ENCODE assay signal across 21 cellular contexts in genomic region chr15:40438712-40439111, GRCh38. TPM values are rescaled to one million over a fixed set of nuclear protein-coding genes. Genes with fewer than 3 reads are reported as not detected.
A peak's percentile ranks its signal among the peaks of the same experiment; 100 is the strongest.
DNase-seq lines count a peak whose midpoint lies in the region; ATAC-seq, FAIRE-seq and TF ChIP-seq lines count a peak whose summit lies in the region.
"Had no signal": no experiment of that assay in that cellular context is flagged by ENCODE, and none has a peak within 500 bp of the region (broad histone marks: within the 10 kb centered on the region; RNA-seq: fewer than 3 reads in every experiment).

No MANE protein-coding gene starts in this region.

- H3K27ac Mint-ChIP-seq in WTC11 = no peak overlapping the region
- H3K27ac Mint-ChIP-seq in stimulated activated effector memory CD8-positive, alpha-beta T cell treated with anti-CD3 and anti-CD28 coated beads, Interleukin-12 subunit alpha, Interleukin-12 subunit beta, amount 100 ng/mL, for 72 hours = peak overlapping the region; percentile 34
- H3K27ac Mint-ChIP-seq: activated CD4-positive, alpha-beta T cell treated with anti-CD3 and anti-CD28 coated beads for 36 hours; activated CD8-positive, alpha-beta memory T cell treated with anti-CD3 and anti-CD28 coated beads, Interleukin-2, amount 10 ng/mL, durations not matched to agents 7 days and 5 days had no signal

- no peak overlapping the region for H2AFZ ChIP-seq in hepatocyte

- WGBS in hepatocyte (ENCODE audit: low lambda C conversion rate, missing lambda C conversion rate) = 56% methylated on average over 11 of the region's 12 CpGs

- H3K27ac ChIP-seq in hepatocyte = no peak overlapping the region
- H3K27ac ChIP-seq: 22Rv1, colonic mucosa, foreskin keratinocyte had no signal

- H3K36me3 ChIP-seq in hepatocyte (replicated peaks; ENCODE audit: insufficient read depth, low read depth) = no peaks in the 10 kb centered on the region
- H3K36me3 ChIP-seq: BE2C, colonic mucosa had no signal

- ATAC-seq in WTC11 (no peak), left colon (no peak)
- ATAC-seq in stimulated activated effector memory CD8-positive, alpha-beta T cell treated with anti-CD3 and anti-CD28 coated beads, Interleukin-12 subunit alpha, Interleukin-12 subunit beta, amount 100 ng/mL, for 72 hours = no peak
- ATAC-seq: activated CD4-positive, alpha-beta T cell treated with anti-CD3 and anti-CD28 coated beads for 36 hours; activated CD8-positive, alpha-beta memory T cell treated with anti-CD3 and anti-CD28 coated beads, Interleukin-2, amount 10 ng/mL, durations not matched to agents 7 days and 5 days; foreskin keratinocyte; natural killer cell had no signal

- no peaks in the 10 kb centered on the region for H3K9me2 ChIP-seq in hepatocyte (replicated peaks; ENCODE audit: insufficient read depth)

- no peak for TF ChIP-seq CTCF in WTC11 (IDR thresholded peaks at IDR 0.05)
- no peak for TF ChIP-seq CTCF in hepatocyte (IDR thresholded peaks at IDR 0.05; ENCODE audit: poor library complexity)

- H3K9me3 Mint-ChIP-seq in WTC11 = no peaks in the 10 kb centered on the region
- no peaks in the 10 kb centered on the region for H3K9me3 Mint-ChIP-seq in stimulated activated effector memory CD8-positive, alpha-beta T cell treated with anti-CD3 and anti-CD28 coated beads, Interleukin-12 subunit alpha, Interleukin-12 subunit beta, amount 100 ng/mL, for 72 hours
- H3K9me3 Mint-ChIP-seq: natural killer cell had no signal

- no peak overlapping the region for H3K4me3 ChIP-seq in hepatocyte
- H3K4me3 ChIP-seq: colonic mucosa, lung had no signal

- H3K79me2 ChIP-seq in hepatocyte = peaks cover 22% of the 10 kb centered on the region

- FAIRE-seq in urothelium cell line (lab: Jason Lieb, UNC) = no peak

- H3K4me1 ChIP-seq in hepatocyte (ENCODE audit: insufficient read depth) = peaks cover 49% of the 10 kb centered on the region
- H3K4me1 ChIP-seq: foreskin keratinocyte had no signal

- no peaks in the 10 kb centered on the region for H3K9me3 ChIP-seq in hepatocyte (ENCODE audit: low read depth)
- H3K9me3 ChIP-seq: BE2C, colonic mucosa had no signal

- peak overlapping the region; percentile 92 for H3K4me2 ChIP-seq in hepatocyte

- H3K27me3 ChIP-seq in hepatocyte = peaks cover 41% of the 10 kb centered on the region
- H3K27me3 ChIP-seq: BE2C, colonic mucosa had no signal

- H4K20me1 ChIP-seq in hepatocyte (ENCODE audit: insufficient read depth, poor library complexity, severe bottlenecking) = peaks cover 17% of the 10 kb centered on the region

- POLR2A ChIA-PET in WTC11 (lab: Charles Lee) = interaction anchor here (1.4 kb wide), 1 partner anchor 31 kb away, joined by 8 read pairs; the partner anchor contains the start of gene CHST14

- H3K27me3 Mint-ChIP-seq in WTC11 (ENCODE audit: low read depth) = peaks cover 22% of the 10 kb centered on the region

- H3K4me3 Mint-ChIP-seq in WTC11 = peak overlapping the region; percentile 90
- peak overlapping the region; percentile 11 for H3K4me3 Mint-ChIP-seq in stimulated activated effector memory CD8-positive, alpha-beta T cell treated with anti-CD3 and anti-CD28 coated beads, Interleukin-12 subunit alpha, Interleukin-12 subunit beta, amount 100 ng/mL, for 72 hours
- H3K4me3 Mint-ChIP-seq: activated CD4-positive, alpha-beta T cell treated with anti-CD3 and anti-CD28 coated beads for 36 hours; activated CD8-positive, alpha-beta memory T cell treated with anti-CD3 and anti-CD28 coated beads, Interleukin-2, amount 10 ng/mL, durations not matched to agents 7 days and 5 days had no signal

- H3K36me3 Mint-ChIP-seq in WTC11 = 0 out of 2 replicates have a peak, but pooled peaks cover 3% of the 10 kb centered on the region
- peaks cover 7% of the 10 kb centered on the region for H3K36me3 Mint-ChIP-seq in stimulated activated effector memory CD8-positive, alpha-beta T cell treated with anti-CD3 and anti-CD28 coated beads, Interleukin-12 subunit alpha, Interleukin-12 subunit beta, amount 100 ng/mL, for 72 hours
- H3K36me3 Mint-ChIP-seq: activated CD8-positive, alpha-beta memory T cell treated with anti-CD3 and anti-CD28 coated beads, Interleukin-2, amount 10 ng/mL, durations not matched to agents 7 days and 5 days; natural killer cell had no signal

- peaks cover 51% of the 10 kb centered on the region for H3K4me1 Mint-ChIP-seq in WTC11
- H3K4me1 Mint-ChIP-seq in stimulated activated effector memory CD8-positive, alpha-beta T cell treated with anti-CD3 and anti-CD28 coated beads, Interleukin-12 subunit alpha, Interleukin-12 subunit beta, amount 100 ng/mL, for 72 hours = peaks cover 67% of the 10 kb centered on the region

- intact Hi-C loops in left colon (cut with DNase I, micrococcal nuclease) = no loop called here

- CTCF ChIA-PET in WTC11 (lab: Charles Lee) = interaction anchor here (0.5 to 2.6 kb wide), 4 partner anchors 17 to 280 kb away, joined by 3 to 12 read pairs (median 8); no protein-coding TSS in a partner anchor

- DNase-seq in DMS53 (lab: John Stamatoyannopoulos, UW) = peak; percentile 14
- DNase-seq in DMS53 treated with DMSO at 0.1 percent for 48 hours (lab: John Stamatoyannopoulos, UW; ENCODE audit: unreplicated experiment) = no peak
- no peak for DNase-seq in WTC11 (ENCODE audit: low spot score)
- DNase-seq in hepatocyte (ENCODE audit: low spot score) = no peak
- no peak for DNase-seq in stimulated activated effector memory CD8-positive, alpha-beta T cell treated with anti-CD3 and anti-CD28 coated beads, Interleukin-12 subunit alpha, Interleukin-12 subunit beta, amount 100 ng/mL, for 72 hours (ENCODE audit: low spot score in 2 of 2)
- DNase-seq in left colon = no peak
- DNase-seq in urothelium cell line (ENCODE audit: low spot score) = no peak
- no peak for DNase-seq in GM03348 (ENCODE audit: low spot score)
- DNase-seq: activated CD8-positive, alpha-beta memory T cell treated with anti-CD3 and anti-CD28 coated beads, Interleukin-2, amount 10 ng/mL, durations not matched to agents 7 days and 5 days; activated effector memory CD4-positive, alpha-beta T cell treated with anti-CD3 and anti-CD28 coated beads, Interleukin-2, amount 50 U/mL, for 16 hours; BE2C; DND-41; foreskin keratinocyte; IMR-90; MV-4-11; natural killer cell; stimulated activated naive CD4-positive, alpha-beta T cell treated with Interleukin-2 at 50 U/mL for 16 hours had no signal

TF ChIP-seq in WTC11, 78 proteins besides CTCF, POLR2A, EP300 and RAD21:
- TF ChIP-seq RORB (CRISPR knock-in tag; IDR thresholded peaks at IDR 0.05) (no peak), SP1 (CRISPR knock-in tag; conservative IDR thresholded peaks at IDR 0.05) (no peak), ATF1 (CRISPR knock-in tag; IDR thresholded peaks at IDR 0.05) (no peak), MLX (CRISPR knock-in tag; IDR thresholded peaks at IDR 0.05) (no peak)
- TF ChIP-seq, protein P1, sequence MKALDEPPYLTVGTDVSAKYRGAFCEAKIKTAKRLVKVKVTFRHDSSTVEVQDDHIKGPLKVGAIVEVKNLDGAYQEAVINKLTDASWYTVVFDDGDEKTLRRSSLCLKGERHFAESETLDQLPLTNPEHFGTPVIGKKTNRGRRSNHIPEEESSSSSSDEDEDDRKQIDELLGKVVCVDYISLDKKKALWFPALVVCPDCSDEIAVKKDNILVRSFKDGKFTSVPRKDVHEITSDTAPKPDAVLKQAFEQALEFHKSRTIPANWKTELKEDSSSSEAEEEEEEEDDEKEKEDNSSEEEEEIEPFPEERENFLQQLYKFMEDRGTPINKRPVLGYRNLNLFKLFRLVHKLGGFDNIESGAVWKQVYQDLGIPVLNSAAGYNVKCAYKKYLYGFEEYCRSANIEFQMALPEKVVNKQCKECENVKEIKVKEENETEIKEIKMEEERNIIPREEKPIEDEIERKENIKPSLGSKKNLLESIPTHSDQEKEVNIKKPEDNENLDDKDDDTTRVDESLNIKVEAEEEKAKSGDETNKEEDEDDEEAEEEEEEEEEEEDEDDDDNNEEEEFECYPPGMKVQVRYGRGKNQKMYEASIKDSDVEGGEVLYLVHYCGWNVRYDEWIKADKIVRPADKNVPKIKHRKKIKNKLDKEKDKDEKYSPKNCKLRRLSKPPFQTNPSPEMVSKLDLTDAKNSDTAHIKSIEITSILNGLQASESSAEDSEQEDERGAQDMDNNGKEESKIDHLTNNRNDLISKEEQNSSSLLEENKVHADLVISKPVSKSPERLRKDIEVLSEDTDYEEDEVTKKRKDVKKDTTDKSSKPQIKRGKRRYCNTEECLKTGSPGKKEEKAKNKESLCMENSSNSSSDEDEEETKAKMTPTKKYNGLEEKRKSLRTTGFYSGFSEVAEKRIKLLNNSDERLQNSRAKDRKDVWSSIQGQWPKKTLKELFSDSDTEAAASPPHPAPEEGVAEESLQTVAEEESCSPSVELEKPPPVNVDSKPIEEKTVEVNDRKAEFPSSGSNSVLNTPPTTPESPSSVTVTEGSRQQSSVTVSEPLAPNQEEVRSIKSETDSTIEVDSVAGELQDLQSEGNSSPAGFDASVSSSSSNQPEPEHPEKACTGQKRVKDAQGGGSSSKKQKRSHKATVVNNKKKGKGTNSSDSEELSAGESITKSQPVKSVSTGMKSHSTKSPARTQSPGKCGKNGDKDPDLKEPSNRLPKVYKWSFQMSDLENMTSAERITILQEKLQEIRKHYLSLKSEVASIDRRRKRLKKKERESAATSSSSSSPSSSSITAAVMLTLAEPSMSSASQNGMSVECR (CRISPR knock-in tag; IDR thresholded peaks at IDR 0.05; ENCODE audit: borderline replicate concordance) = no peak

RNA-seq across cellular contexts. Expression of gene BAHD1, which starts 2.0 kb away (rescaled TPM):
- total RNA-seq in WTC11 (2021) (40.7 to 49.1 TPM (median 41.5 TPM) in 3 replicates), hepatocyte (10.6 and 17.2 TPM in 2 replicates), left colon (10 to 100 TPM; 20.9 to 27.2 TPM)
- polyA plus RNA-seq in hepatocyte = 12.3 and 13.9 TPM in 2 replicates

RNA-seq across cellular contexts. Expression of gene CHST14, which starts 32.1 kb away (rescaled TPM):
- total RNA-seq in WTC11 (2021) (21.3 to 29.5 TPM (median 26.2 TPM) in 3 replicates), hepatocyte (15.2 and 16.6 TPM in 2 replicates), left colon (1 to 10 TPM; 2.5 to 5.1 TPM)
- polyA plus RNA-seq in hepatocyte = 15.7 and 16.8 TPM in 2 replicates

RNA-seq across cellular contexts. Expression of gene IVD, which starts 33.1 kb away (rescaled TPM):
- 82.2 to 96.1 TPM (median 89.3 TPM) in 3 replicates for total RNA-seq in WTC11 (2021)
- total RNA-seq in hepatocyte = 27.1 and 31.5 TPM in 2 replicates
- 56.6 and 71.6 TPM in 2 replicates for polyA plus RNA-seq in hepatocyte
- 10 to 100 TPM; 68.8 to 71.5 TPM for total RNA-seq in left colon

RNA-seq across cellular contexts. Expression of gene KNSTRN, which starts 56.2 kb away (rescaled TPM):
- 58.7 to 73.4 TPM (median 64.6 TPM) in 3 replicates for total RNA-seq in WTC11 (2021)
- 22.9 and 24.0 TPM in 2 replicates for total RNA-seq in hepatocyte
- polyA plus RNA-seq in hepatocyte = 14.0 and 14.9 TPM in 2 replicates
- 10 to 100 TPM in 1 of 2 donors, 1 to 10 TPM in 1; 6.7 to 10.8 TPM for total RNA-seq in left colon
